Comparison of ENCODE assay signal across 8 cellular contexts in the genomic region with DNA sequence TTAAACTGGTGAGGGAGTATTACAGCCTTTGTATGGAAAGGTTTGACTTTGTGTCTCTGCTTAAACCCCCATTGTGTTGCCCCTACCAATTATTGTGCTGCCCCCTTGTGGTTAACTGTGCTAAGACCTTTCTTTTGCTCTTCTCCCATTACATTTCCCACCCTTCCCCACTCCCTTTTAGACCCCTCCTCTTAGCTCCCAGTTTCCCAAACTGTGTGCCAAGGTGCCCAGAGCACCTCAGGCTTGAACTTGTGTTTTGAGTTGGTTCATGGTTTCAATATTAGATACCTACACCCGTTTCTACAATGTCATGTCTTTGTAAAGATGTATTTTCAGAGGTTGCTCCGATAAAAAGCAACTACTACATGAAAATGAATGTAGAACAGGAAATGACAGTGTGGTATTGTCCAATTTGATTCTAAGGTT. TPM values are rescaled to one million over a fixed set of nuclear protein-coding genes. Genes with fewer than 3 reads are reported as not detected.
DNase-seq lines count a peak whose midpoint lies in the region; ATAC-seq and TF ChIP-seq lines count a peak whose summit lies in the region.

No MANE protein-coding gene starts in this region.

- H3K4me2 ChIP-seq in hepatocyte (peak overlapping the region; percentile 89), smooth muscle cell (peak overlapping the region; percentile 65)

- no peak for ATAC-seq in GM18498 (IDR thresholded peaks at IDR 0.05; ENCODE audit: unreplicated experiment)

- H3K4me3 ChIP-seq in hepatocyte (no peak overlapping the region), smooth muscle cell (no peak overlapping the region)

- no peak overlapping the region for H3K9ac ChIP-seq in smooth muscle cell (ENCODE audit: low read depth)

- H3K79me2 ChIP-seq in hepatocyte (peaks cover 52% of the 10 kb centered on the region), smooth muscle cell (ENCODE audit: low read depth) (peaks cover 35% of the 10 kb centered on the region)

- H3K27me3 ChIP-seq in hepatocyte = no peaks in the 10 kb centered on the region
- H3K27me3 ChIP-seq in smooth muscle cell (ENCODE audit: low read depth) = no peaks in the 10 kb centered on the region

- no peaks in the 10 kb centered on the region for H3K9me3 ChIP-seq in hepatocyte (ENCODE audit: low read depth)
- H3K9me3 ChIP-seq in smooth muscle cell (replicated peaks; ENCODE audit: low read depth) = no peaks in the 10 kb centered on the region

- H4K20me1 ChIP-seq in hepatocyte (ENCODE audit: insufficient read depth, poor library complexity, severe bottlenecking) (no peaks in the 10 kb centered on the region), smooth muscle cell (ENCODE audit: low read depth) (peaks cover 20% of the 10 kb centered on the region)

- H3F3A ChIP-seq in smooth muscle cell (ENCODE audit: low read depth) = peaks cover 15% of the 10 kb centered on the region

- CTCF ChIA-PET in activated naive CD4-positive, alpha-beta T cell treated with anti-CD3 and anti-CD28 coated beads for 36 hours (lab: Charles Lee) = interaction anchor here (0.7 to 7.6 kb wide), 34 partner anchors 8 to 371 kb away, joined by 3 to 92 read pairs (median 4); partner anchors contain the start of gene RCL1

- H3K4me1 ChIP-seq in hepatocyte (ENCODE audit: insufficient read depth) = peaks cover 15% of the 10 kb centered on the region
- peaks cover 18% of the 10 kb centered on the region for H3K4me1 ChIP-seq in smooth muscle cell (ENCODE audit: low read depth)

- no peaks in the 10 kb centered on the region for H3K9me2 ChIP-seq in hepatocyte (replicated peaks; ENCODE audit: insufficient read depth)

- peak overlapping the region; percentile 45 for H3K27ac ChIP-seq in hepatocyte
- H3K27ac ChIP-seq in smooth muscle cell (ENCODE audit: low read depth) = no peak overlapping the region

- intact Hi-C loops in activated naive CD4-positive, alpha-beta T cell treated with anti-CD3 and anti-CD28 coated beads for 36 hours (cut with micrococcal nuclease) = loop anchor here (1.0 to 10.0 kb wide), 9 partner anchors 64 to 1767 kb away; partner anchors contain the start of genes KDM4C and UHRF2

- H3K27me3 Mint-ChIP-seq in activated naive CD4-positive, alpha-beta T cell treated with anti-CD3 and anti-CD28 coated beads for 36 hours (ENCODE audit: low read depth) = no peaks in the 10 kb centered on the region

- TF ChIP-seq CTCF in hepatocyte (IDR thresholded peaks at IDR 0.05; ENCODE audit: poor library complexity) (peak; percentile 67), smooth muscle cell (IDR thresholded peaks at IDR 0.05; ENCODE audit: borderline replicate concordance, insufficient read depth, poor library complexity, severe bottlenecking) (peak; percentile 70)

- WGBS in hepatocyte (ENCODE audit: low lambda C conversion rate, missing lambda C conversion rate) = 81% methylated on average over 2 of the region's 2 CpGs
- 56% methylated on average over 2 of the region's 2 CpGs for WGBS in smooth muscle cell (ENCODE audit: low lambda C conversion rate)

- H3K27ac Mint-ChIP-seq in activated naive CD4-positive, alpha-beta T cell treated with anti-CD3 and anti-CD28 coated beads for 36 hours = no peak overlapping the region

- H3K4me1 Mint-ChIP-seq in activated naive CD4-positive, alpha-beta T cell treated with anti-CD3 and anti-CD28 coated beads for 36 hours (ENCODE audit: low read depth) = peaks cover 31% of the 10 kb centered on the region

- H3K9me3 Mint-ChIP-seq in activated naive CD4-positive, alpha-beta T cell treated with anti-CD3 and anti-CD28 coated beads for 36 hours = no peaks in the 10 kb centered on the region

- peaks cover 41% of the 10 kb centered on the region for H3K36me3 Mint-ChIP-seq in activated naive CD4-positive, alpha-beta T cell treated with anti-CD3 and anti-CD28 coated beads for 36 hours (ENCODE audit: low read depth)

- H3K36me3 ChIP-seq in hepatocyte (replicated peaks; ENCODE audit: insufficient read depth, low read depth) (no peaks in the 10 kb centered on the region), smooth muscle cell (ENCODE audit: low read depth) (peaks cover 5% of the 10 kb centered on the region)

- H2AFZ ChIP-seq in hepatocyte = no peak overlapping the region
- no peak overlapping the region for H2AFZ ChIP-seq in smooth muscle cell (ENCODE audit: low read depth)

- H3K4me3 Mint-ChIP-seq in activated naive CD4-positive, alpha-beta T cell treated with anti-CD3 and anti-CD28 coated beads for 36 hours = no peak overlapping the region

- peak; percentile 52 for DNase-seq in DMS79 treated with DMSO at 0.1 percent for 48 hours (lab: John Stamatoyannopoulos, UW)
- DNase-seq in LHCN-M2 (ENCODE audit: low read depth) = peak; percentile 70
- peak; percentile 66 for DNase-seq in RPMI7951 (ENCODE audit: low read depth)
- DNase-seq in activated naive CD4-positive, alpha-beta T cell treated with anti-CD3 and anti-CD28 coated beads for 36 hours = peak; percentile 69
- peak; percentile 78 for DNase-seq in hepatocyte (ENCODE audit: low spot score)
- DNase-seq in smooth muscle cell (lab: John Stamatoyannopoulos, UW; ENCODE audit: unreplicated experiment) = no peak
- no peak for DNase-seq in mesenteric fat pad (ENCODE audit: low spot score)

RNA-seq across cellular contexts. Expression of gene JAK2, which starts 2.9 kb away (rescaled TPM):
- total RNA-seq in LHCN-M2 (2014; rRNA removed) (9.0 and 9.6 TPM in 2 replicates), hepatocyte (17.1 and 20.8 TPM in 2 replicates), smooth muscle cell (12.0 and 15.6 TPM in 2 replicates), mesenteric fat pad (25.1 TPM)
- polyA plus RNA-seq in LHCN-M2 (2012) = 1.8 TPM
- 4.8 and 5.8 TPM in 2 replicates for total RNA-seq in RPMI7951 (2014; rRNA removed; shearing (Covaris generic))
- total RNA-seq in activated naive CD4-positive, alpha-beta T cell treated with anti-CD3 and anti-CD28 coated beads for 36 hours = 10 to 100 TPM; 46.8 to 51.0 TPM
- polyA plus RNA-seq in hepatocyte (11.8 and 14.3 TPM in 2 replicates), smooth muscle cell (4.9 and 5.8 TPM in 2 replicates)

Comparison
In these comparisons a context has a peak if more than half of its experiments do, and no peak if none do; other contexts are left out.
1. DNase-seq: peak in DMS79 treated with DMSO at 0.1 percent for 48 hours (single experiment), LHCN-M2 (single experiment), RPMI7951 (single experiment), activated naive CD4-positive, alpha-beta T cell treated with anti-CD3 and anti-CD28 coated beads for 36 hours (single experiment) and hepatocyte (single experiment); none in smooth muscle cell (single experiment) and mesenteric fat pad (single experiment).